In genomic region chr2:139271149-139271548, GRCh38 we compare ENCODE assay signal across 21 cellular contexts.
"Had no signal": no experiment of that assay in that cellular context is flagged by ENCODE, and none has a peak within 500 bp of the region (broad histone marks: within the 10 kb centered on the region; RNA-seq: fewer than 3 reads in every experiment).

No MANE protein-coding gene starts in this region.

- H3K4me3 ChIP-seq: breast epithelium, MG63 had no signal

- H3K9me3 ChIP-seq: breast epithelium, MG63 had no signal

- H3K4me1 ChIP-seq: breast epithelium had no signal

- H3K27me3 ChIP-seq: breast epithelium, MG63 had no signal

- ATAC-seq: activated CD8-positive, alpha-beta memory T cell treated with anti-CD3 and anti-CD28 coated beads, Interleukin-2, amount 10 ng/mL, durations not matched to agents 7 days and 5 days; T-helper 17 cell had no signal

- H3K36me3 ChIP-seq: breast epithelium, MG63 had no signal

- H3K27ac ChIP-seq: breast epithelium had no signal

- DNase-seq: activated B cell treated with CpG ODN at 0.5 μM for 24 hours; activated CD4-positive, alpha-beta T cell treated with anti-CD3 and anti-CD28 coated beads for 1 hour; activated CD4-positive, alpha-beta T cell treated with anti-CD3 and anti-CD28 coated beads, Interleukin-2, amount 10 ng/mL, durations not matched to agents 24 days and 14 days; activated CD4-positive, alpha-beta T cell treated with anti-CD3 and anti-CD28 coated beads, Interleukin-2, amount 50 U/mL, for 48 hours; activated CD8-positive, alpha-beta memory T cell treated with anti-CD3 and anti-CD28 coated beads, Interleukin-2, amount 10 ng/mL, durations not matched to agents 7 days and 5 days; activated effector memory CD4-positive, alpha-beta T cell treated with Interleukin-2 at 50 U/mL for 16 hours; activated naive CD4-positive, alpha-beta T cell; activated T-cell treated with anti-CD3 and anti-CD28 coated beads, Interleukin-2, amount 50 U/mL, for 24 hours; aorta; cortex of kidney; MG63; MV-4-11; NCI-H1105 treated with DMSO at 0.1 percent for 48 hours; NCI-H1694 treated with DMSO at 0.1 percent for 48 hours; NCI-H2029 treated with DMSO at 0.1 percent for 48 hours; NCI-H446 treated with DMSO at 0.1 percent for 48 hours; NCI-H524 treated with DMSO at 0.1 percent for 48 hours; SIG-M5; T-helper 17 cell; T-helper 9 cell had no signal
